In genomic region chr16:81567987-81568748, GRCh38 we compare ENCODE assay signal across 8 cellular contexts.
DNase-seq lines count a peak whose midpoint lies in the region; ATAC-seq and TF ChIP-seq lines count a peak whose summit lies in the region.

No MANE protein-coding gene starts in this region.

- intact Hi-C loops in ascending aorta (cut with DNase I) (no loop called here), upper lobe of right lung (cut with DNase I) (no loop called here)

- no peak for TF ChIP-seq CTCF in ascending aorta (IDR thresholded peaks at IDR 0.05)
- no peak for TF ChIP-seq CTCF in upper lobe of right lung (IDR thresholded peaks at IDR 0.05)
- no peak for TF ChIP-seq CTCF in endothelial cell (IDR thresholded peaks at IDR 0.05; ENCODE audit: unreplicated experiment)

- no peaks in the 10 kb centered on the region for H3K9me3 Mint-ChIP-seq in endothelial cell (ENCODE audit: unreplicated experiment)

- H3K36me3 ChIP-seq in ascending aorta: no peaks in the 10 kb centered on the region
- H3K36me3 ChIP-seq in upper lobe of right lung: no peaks in the 10 kb centered on the region

- H3K36me3 Mint-ChIP-seq in endothelial cell (ENCODE audit: low read depth, unreplicated experiment): peaks cover 12% of the 10 kb centered on the region

- H3K4me3 ChIP-seq in ascending aorta: no peak overlapping the region
- no peak overlapping the region for H3K4me3 ChIP-seq in upper lobe of right lung

- peak; percentile 59 for ATAC-seq in upper lobe of right lung

- H3K27me3 Mint-ChIP-seq in endothelial cell (ENCODE audit: unreplicated experiment): peaks cover 11% of the 10 kb centered on the region

- H3K27ac ChIP-seq in ascending aorta (no peak overlapping the region), upper lobe of right lung (no peak overlapping the region)

- H3K4me1 ChIP-seq in ascending aorta: peaks cover 0 to 5% of the 10 kb centered on the region in 2 donors
- no peaks in the 10 kb centered on the region for H3K4me1 ChIP-seq in upper lobe of right lung

- no peaks in the 10 kb centered on the region for H3K27me3 ChIP-seq in ascending aorta
- no peaks in the 10 kb centered on the region for H3K27me3 ChIP-seq in upper lobe of right lung

- H3K9me3 ChIP-seq in ascending aorta (no peaks in the 10 kb centered on the region), upper lobe of right lung (no peaks in the 10 kb centered on the region)

- no peak overlapping the region for H3K4me3 Mint-ChIP-seq in endothelial cell (ENCODE audit: unreplicated experiment)

- H3K27ac Mint-ChIP-seq in endothelial cell (ENCODE audit: unreplicated experiment): no peak overlapping the region

- H3K4me1 Mint-ChIP-seq in endothelial cell (ENCODE audit: unreplicated experiment): peaks cover 19% of the 10 kb centered on the region

- DNase-seq in activated naive CD4-positive, alpha-beta T cell treated with Interleukin-2 at 50 U/mL for 16 hours: peak; percentile 73
- no peak for DNase-seq in activated naive CD4-positive, alpha-beta T cell (lab: John Stamatoyannopoulos, UW)
- DNase-seq in ascending aorta (ENCODE audit: low spot score in 2 of 2) (peak; percentile 23 to 73), medulla oblongata (ENCODE audit: extremely low spot score) (peak; percentile 53), upper lobe of right lung (no peak), endothelial cell (ENCODE audit: low spot score) (no peak), iPS-NIHi11 (ENCODE audit: low spot score) (no peak), putamen (ENCODE audit: low spot score) (no peak)

Comparison
In these comparisons a context has a peak if more than half of its experiments do, and no peak if none do; other contexts are left out.
1. DNase-seq: peak in activated naive CD4-positive, alpha-beta T cell treated with Interleukin-2 at 50 U/mL for 16 hours (single experiment), ascending aorta (2 of 2) and medulla oblongata (single experiment); none in activated naive CD4-positive, alpha-beta T cell (0 of 4), upper lobe of right lung (single experiment), endothelial cell (single experiment), iPS-NIHi11 (single experiment) and putamen (single experiment).